Comparison of ENCODE assay signal across 9 cellular contexts in the genomic region with DNA sequence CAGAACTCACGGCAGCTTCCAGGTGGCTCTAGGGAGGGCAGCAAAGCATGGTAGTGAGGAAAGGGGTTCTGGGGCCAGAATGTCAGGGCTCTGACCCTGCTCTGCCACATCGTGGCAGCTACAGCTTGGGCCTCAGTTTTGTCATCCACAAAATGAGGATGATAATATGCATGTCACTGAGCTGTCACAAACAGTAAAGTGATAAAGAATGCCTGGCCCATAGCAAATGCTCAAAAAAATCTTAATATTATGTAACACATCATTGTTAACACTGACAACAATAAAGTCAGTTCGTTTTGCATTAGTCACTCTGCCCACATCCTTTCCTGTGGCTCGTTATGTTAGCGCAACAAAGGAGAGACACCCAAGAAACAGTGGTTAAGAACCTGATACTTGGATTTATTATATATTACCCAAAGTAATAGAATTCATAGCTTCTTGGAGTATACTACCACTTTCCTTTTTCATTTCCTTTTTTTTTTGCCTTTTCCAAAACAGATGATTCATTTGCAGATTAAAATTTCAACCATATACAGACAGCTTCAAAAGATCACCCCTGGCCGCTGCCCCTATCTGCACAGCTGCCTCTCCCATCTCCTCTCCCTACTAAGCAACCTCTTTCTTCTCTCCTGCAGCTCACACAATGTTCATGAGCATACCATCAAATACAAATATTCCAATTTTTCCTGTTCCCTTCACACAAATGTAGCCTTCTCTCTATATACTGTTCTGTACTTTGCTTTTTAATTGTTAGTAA. TPM values are rescaled to one million over a fixed set of nuclear protein-coding genes. Genes with fewer than 3 reads are reported as not detected.
DNase-seq lines count a peak whose midpoint lies in the region; ATAC-seq and TF ChIP-seq lines count a peak whose summit lies in the region.
"Had no signal": no experiment of that assay in that cellular context is flagged by ENCODE, and none has a peak within 500 bp of the region (broad histone marks: within the 10 kb centered on the region; RNA-seq: fewer than 3 reads in every experiment).

No MANE protein-coding gene starts in this region.

- H3K9me3 Mint-ChIP-seq in chondrocyte (ENCODE audit: low read depth) = no peaks in the 10 kb centered on the region

- H3K4me3 Mint-ChIP-seq in chondrocyte (ENCODE audit: unreplicated experiment) = no peak overlapping the region

- H3K27ac Mint-ChIP-seq in chondrocyte (ENCODE audit: unreplicated experiment) = no peak overlapping the region

- TF ChIP-seq CTCF in chondrocyte (IDR thresholded peaks at IDR 0.05) = no peak

- no peaks in the 10 kb centered on the region for H3K4me1 Mint-ChIP-seq in chondrocyte (ENCODE audit: low read depth)

- DNase-seq in AG20443 (ENCODE audit: low spot score) (peak; percentile 64), RKO (ENCODE audit: low spot score) (peak; percentile 48), chondrocyte (ENCODE audit: low spot score) (no peak), epidermal melanocyte (ENCODE audit: insufficient read length, low spot score) (no peak)
- DNase-seq in central memory CD4-positive, alpha-beta T cell = peak; percentile 67

- H3K36me3 Mint-ChIP-seq in chondrocyte (ENCODE audit: low read depth) = peaks cover 42% of the 10 kb centered on the region

- no peaks in the 10 kb centered on the region for H3K27me3 Mint-ChIP-seq in chondrocyte (ENCODE audit: low read depth)

- ATAC-seq in GM21423 (IDR thresholded peaks at IDR 0.05; ENCODE audit: unreplicated experiment) (peak; percentile 66), HG03039 (IDR thresholded peaks at IDR 0.05; ENCODE audit: unreplicated experiment) (no peak), GM21529 (IDR thresholded peaks at IDR 0.05; ENCODE audit: unreplicated experiment) (no peak)

RNA-seq across cellular contexts. Expression of a gene that starts 45.5 kb away (rescaled TPM):
- total RNA-seq in chondrocyte = not detected in 3 replicates
- total RNA-seq: dermis microvascular lymphatic vessel endothelial cell had no signal

Comparison
In these comparisons a context has a peak if more than half of its experiments do, and no peak if none do; other contexts are left out.
1. DNase-seq: peak in AG20443 (single experiment), RKO (single experiment) and central memory CD4-positive, alpha-beta T cell (single experiment); none in chondrocyte (single experiment) and epidermal melanocyte (single experiment).